8 cellular contexts compared by ENCODE assay signal in genomic region chr19:6516659-6517291, GRCh38. TPM values are rescaled to one million over a fixed set of nuclear protein-coding genes. Genes with fewer than 3 reads are reported as not detected.
DNase-seq lines count a peak whose midpoint lies in the region; ATAC-seq and TF ChIP-seq lines count a peak whose summit lies in the region.

No MANE protein-coding gene starts in this region.

- H3K27ac ChIP-seq in SU-DHL-6 (ENCODE audit: low read depth, low read length) (peak overlapping the region; percentile 92), parathyroid adenoma (peak overlapping the region; percentile 20), thymus (ENCODE audit: low read depth) (no peak overlapping the region)

- H3K36me3 ChIP-seq in MG63 (no peaks in the 10 kb centered on the region), SU-DHL-6 (ENCODE audit: low read length) (no peaks in the 10 kb centered on the region), parathyroid adenoma (ENCODE audit: control insufficient read depth, insufficient read depth, low read length) (no peaks in the 10 kb centered on the region), thymus (ENCODE audit: control insufficient read depth, insufficient read depth) (no peaks in the 10 kb centered on the region)

- no peaks in the 10 kb centered on the region for H3K9me3 ChIP-seq in MG63
- no peaks in the 10 kb centered on the region for H3K9me3 ChIP-seq in SU-DHL-6 (ENCODE audit: insufficient read depth, low read length)
- no peaks in the 10 kb centered on the region for H3K9me3 ChIP-seq in parathyroid adenoma (ENCODE audit: control insufficient read depth, low read length)
- H3K9me3 ChIP-seq in thymus (ENCODE audit: control insufficient read depth) = no peaks in the 10 kb centered on the region

- H3K9me2 ChIP-seq in SU-DHL-6 (replicated peaks; ENCODE audit: insufficient read depth, low read length) = no peaks in the 10 kb centered on the region

- no peaks in the 10 kb centered on the region for H3K27me3 ChIP-seq in MG63
- H3K27me3 ChIP-seq in SU-DHL-6 (ENCODE audit: low read length) = no peaks in the 10 kb centered on the region
- H3K27me3 ChIP-seq in parathyroid adenoma (ENCODE audit: control insufficient read depth, insufficient read depth, low read length) = no peaks in the 10 kb centered on the region
- no peaks in the 10 kb centered on the region for H3K27me3 ChIP-seq in thymus (ENCODE audit: control insufficient read depth, insufficient read depth)

- TF ChIP-seq CTCF in SU-DHL-6 (IDR thresholded peaks at IDR 0.05; ENCODE audit: insufficient read depth, low read length, poor library complexity, severe bottlenecking) (peak; percentile 99), parathyroid adenoma (IDR thresholded peaks at IDR 0.05) (peak; percentile 98)

- peak overlapping the region; percentile 54 for H3K4me3 ChIP-seq in MG63
- H3K4me3 ChIP-seq in SU-DHL-6 (ENCODE audit: insufficient read depth, low read length, poor library complexity, severe bottlenecking) = peak overlapping the region; percentile 54
- peak overlapping the region; percentile 60 for H3K4me3 ChIP-seq in parathyroid adenoma (ENCODE audit: low read depth, low read length)
- peak overlapping the region; percentile 68 for H3K4me3 ChIP-seq in thymus (ENCODE audit: low read length)

- no peaks in the 10 kb centered on the region for H4K20me1 ChIP-seq in SU-DHL-6 (ENCODE audit: low read depth, low read length)

- peak; percentile 34 for ATAC-seq in GM21786 (IDR thresholded peaks at IDR 0.05; ENCODE audit: unreplicated experiment)

- no peaks in the 10 kb centered on the region for H3K79me2 ChIP-seq in SU-DHL-6 (ENCODE audit: insufficient read depth, low read length)
- no peaks in the 10 kb centered on the region for H3K79me2 ChIP-seq in parathyroid adenoma

- peak overlapping the region; percentile 78 for H2AFZ ChIP-seq in SU-DHL-6 (ENCODE audit: low read depth, low read length, severe bottlenecking)
- peak overlapping the region; percentile 89 for H2AFZ ChIP-seq in parathyroid adenoma

- intact Hi-C loops in cardiac septum (cut with DNase I) = loop anchor here (1.0 to 5.0 kb wide), 3 partner anchors 117 to 346 kb away; partner anchors contain the start of genes GPR108 and TRIP10

- H3K9ac ChIP-seq in SU-DHL-6 (ENCODE audit: low read length) = peak overlapping the region; percentile 66
- no peak overlapping the region for H3K9ac ChIP-seq in parathyroid adenoma

- peaks cover 30% of the 10 kb centered on the region for H3F3A ChIP-seq in SU-DHL-6 (ENCODE audit: insufficient read depth)

- H3K4me1 ChIP-seq in parathyroid adenoma = no peaks in the 10 kb centered on the region
- peaks cover 5% of the 10 kb centered on the region for H3K4me1 ChIP-seq in thymus (ENCODE audit: control insufficient read depth, insufficient read depth, low read length)

- DNase-seq in DMS 273 (lab: John Stamatoyannopoulos, UW; ENCODE audit: unreplicated experiment) (peak; percentile 96), MG63 (peak; percentile 82), cardiac septum (ENCODE audit: low spot score) (peak; percentile 93)
- DNase-seq in activated naive CD8-positive, alpha-beta T cell treated with anti-CD3 and anti-CD28 coated beads, Interleukin-2, amount 50 U/mL, for 16 hours (ENCODE audit: low read depth, low spot score) = peak; percentile 89

- H3K4me2 ChIP-seq in SU-DHL-6 (ENCODE audit: low read depth, low read length, poor library complexity, severe bottlenecking) = peak overlapping the region; percentile 74
- peak overlapping the region; percentile 77 for H3K4me2 ChIP-seq in parathyroid adenoma (ENCODE audit: low read length)

- under 1% methylated on average over 38 of the region's 38 CpGs for WGBS in thymus

RNA-seq across cellular contexts. Expression of gene TNFSF9, which starts 14.1 kb away (rescaled TPM):
- 4.5 and 10.5 TPM in 2 replicates for total RNA-seq in MG63 (2014; rRNA removed; shearing (Covaris generic); ENCODE audit: low replicate concordance)
- total RNA-seq in cardiac septum = not detected
- polyA plus RNA-seq in thymus = 2.9 TPM

RNA-seq across cellular contexts. Expression of gene TUBB4A, which starts 14.7 kb away (rescaled TPM):
- 0.03 TPM in 1 of 2 replicates, not detected in the other for total RNA-seq in MG63 (2014; rRNA removed; shearing (Covaris generic); ENCODE audit: low replicate concordance)
- total RNA-seq in cardiac septum = 0.40 TPM
- 1.1 TPM for polyA plus RNA-seq in thymus

RNA-seq across cellular contexts. Expression of gene DENND1C, which starts 35.2 kb away (rescaled TPM):
- total RNA-seq in MG63 (2014; rRNA removed; shearing (Covaris generic); ENCODE audit: low replicate concordance) = not detected in 2 replicates
- 0.78 TPM for total RNA-seq in cardiac septum
- polyA plus RNA-seq in thymus = 46.6 TPM

RNA-seq across cellular contexts. Expression of gene CRB3, which starts 52.7 kb away (rescaled TPM):
- total RNA-seq in MG63 (2014; rRNA removed; shearing (Covaris generic); ENCODE audit: low replicate concordance) = not detected in 2 replicates
- total RNA-seq in cardiac septum = not detected
- polyA plus RNA-seq in thymus = 7.0 TPM

RNA-seq across cellular contexts. Expression of gene SLC25A23, which starts 57.2 kb away (rescaled TPM):
- 8.5 and 10.9 TPM in 2 replicates for total RNA-seq in MG63 (2014; rRNA removed; shearing (Covaris generic); ENCODE audit: low replicate concordance)
- 143 TPM for total RNA-seq in cardiac septum
- polyA plus RNA-seq in thymus = 8.8 TPM
